In the genomic region with DNA sequence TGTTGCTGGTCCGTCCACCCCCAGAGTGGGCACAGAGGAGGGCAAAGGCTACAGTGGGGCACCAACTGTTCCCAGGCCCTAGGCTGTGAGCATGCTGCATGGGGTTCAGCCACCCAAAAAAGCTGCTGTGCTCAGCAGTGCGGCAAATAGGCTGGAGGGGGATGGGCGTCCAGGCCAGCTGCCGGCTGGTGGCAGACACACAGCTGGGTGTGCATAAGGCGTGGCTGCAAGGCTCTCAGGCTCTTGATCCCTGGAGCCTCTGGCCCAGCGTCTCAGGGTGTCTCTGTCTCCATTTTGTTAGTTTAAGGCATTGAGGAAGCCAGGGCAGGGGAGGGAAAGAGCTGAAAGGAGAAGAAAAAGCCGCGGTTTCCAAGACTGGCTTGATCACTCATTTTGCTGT, we compare ENCODE assay signal across 8 cellular contexts. TPM values are rescaled to one million over a fixed set of nuclear protein-coding genes. Genes with fewer than 3 reads are reported as not detected.
DNase-seq lines count a peak whose midpoint lies in the region; ATAC-seq and TF ChIP-seq lines count a peak whose summit lies in the region.

No MANE protein-coding gene starts in this region.

- no peak for DNase-seq in activated T-cell treated with anti-CD3 and anti-CD28 coated beads, Interleukin-2, amount 50 U/mL, for 4 hours
- DNase-seq in activated T-cell treated with anti-CD3 and anti-CD28 coated beads, Interleukin-2, amount 50 U/mL, for 24 hours, result no peak
- DNase-seq in psoas muscle (peak in 1 of 2 donors; percentile 74), SK-N-DZ (ENCODE audit: low spot score) (no peak), DMS153 treated with DMSO at 0.1 percent for 48 hours (lab: John Stamatoyannopoulos, UW; ENCODE audit: unreplicated experiment) (no peak)
- no peak for DNase-seq in stimulated activated CD4-positive, alpha-beta T cell treated with anti-CD3 and anti-CD28 coated beads, Interleukin-4, amount 100 ng/mL, for 24 hours

- H3K27ac Mint-ChIP-seq in activated T-cell treated with anti-CD3 and anti-CD28 coated beads, Interleukin-2, amount 50 U/mL, for 24 hours, result no peak overlapping the region
- no peak overlapping the region for H3K27ac Mint-ChIP-seq in activated naive CD8-positive, alpha-beta T cell

- TF ChIP-seq CTCF in psoas muscle (IDR thresholded peaks at IDR 0.05), result no peak

- peaks cover 14% of the 10 kb centered on the region for H3K36me3 ChIP-seq in HUES6 (ENCODE audit: control insufficient read depth, insufficient read depth, low read length)
- peaks cover 9 to 15% of the 10 kb centered on the region in 2 donors for H3K36me3 ChIP-seq in psoas muscle (ENCODE audit: insufficient read depth in 1 of 2, low read depth in 1 of 2)

- H3K4me3 ChIP-seq in HUES6 (ENCODE audit: low read depth, low read length) (peak overlapping the region; percentile 59; the same call in 1 of the 2 replicates), psoas muscle (peak overlapping the region; percentile 65)

- 41 to 58% (median 45%) methylated on average over 8 of the region's 8 CpGs for WGBS in psoas muscle, 3 donors

- H3K27me3 ChIP-seq in HUES6 (ENCODE audit: control insufficient read depth, insufficient read depth, low read length) (peaks cover 35% of the 10 kb centered on the region), psoas muscle (ENCODE audit: insufficient read depth in 3 of 3, low read length in 2 of 3) (no peaks in the 10 kb centered on the region)

- intact Hi-C loops in psoas muscle (cut with DNase I), result loop anchor here (1.0 to 5.0 kb wide), 2 partner anchors 33 to 35 kb away; no protein-coding TSS in a partner anchor

- H3K9me3 ChIP-seq in HUES6 (ENCODE audit: control insufficient read depth, insufficient read depth, low read depth, low read length) (no peaks in the 10 kb centered on the region), psoas muscle (no peaks in the 10 kb centered on the region)

- peaks cover 13% of the 10 kb centered on the region for H3K36me3 Mint-ChIP-seq in activated T-cell treated with anti-CD3 and anti-CD28 coated beads, Interleukin-2, amount 50 U/mL, for 4 hours (ENCODE audit: insufficient read depth)
- peaks cover 15% of the 10 kb centered on the region for H3K36me3 Mint-ChIP-seq in activated T-cell treated with anti-CD3 and anti-CD28 coated beads, Interleukin-2, amount 50 U/mL, for 24 hours (ENCODE audit: low read depth)
- peaks cover under 1% of the 10 kb centered on the region for H3K36me3 Mint-ChIP-seq in activated naive CD8-positive, alpha-beta T cell

- H3K9me3 Mint-ChIP-seq in activated T-cell treated with anti-CD3 and anti-CD28 coated beads, Interleukin-2, amount 50 U/mL, for 4 hours, result no peaks in the 10 kb centered on the region
- no peaks in the 10 kb centered on the region for H3K9me3 Mint-ChIP-seq in activated T-cell treated with anti-CD3 and anti-CD28 coated beads, Interleukin-2, amount 50 U/mL, for 24 hours
- no peaks in the 10 kb centered on the region for H3K9me3 Mint-ChIP-seq in activated naive CD8-positive, alpha-beta T cell (ENCODE audit: low read depth)

- H3K4me3 Mint-ChIP-seq in activated T-cell treated with anti-CD3 and anti-CD28 coated beads, Interleukin-2, amount 50 U/mL, for 4 hours, result peak overlapping the region; percentile 40
- no peak overlapping the region for H3K4me3 Mint-ChIP-seq in activated T-cell treated with anti-CD3 and anti-CD28 coated beads, Interleukin-2, amount 50 U/mL, for 24 hours
- H3K4me3 Mint-ChIP-seq in activated naive CD8-positive, alpha-beta T cell, result peak overlapping the region; percentile 56

- H3K27me3 Mint-ChIP-seq in activated T-cell treated with anti-CD3 and anti-CD28 coated beads, Interleukin-2, amount 50 U/mL, for 4 hours (ENCODE audit: low read depth), result peaks cover 3% of the 10 kb centered on the region
- H3K27me3 Mint-ChIP-seq in activated T-cell treated with anti-CD3 and anti-CD28 coated beads, Interleukin-2, amount 50 U/mL, for 24 hours, result peaks cover 5% of the 10 kb centered on the region
- H3K27me3 Mint-ChIP-seq in activated naive CD8-positive, alpha-beta T cell, result no peaks in the 10 kb centered on the region

- H3K4me1 Mint-ChIP-seq in activated T-cell treated with anti-CD3 and anti-CD28 coated beads, Interleukin-2, amount 50 U/mL, for 4 hours (ENCODE audit: low read depth), result peaks cover 38% of the 10 kb centered on the region
- peaks cover 41% of the 10 kb centered on the region for H3K4me1 Mint-ChIP-seq in activated T-cell treated with anti-CD3 and anti-CD28 coated beads, Interleukin-2, amount 50 U/mL, for 24 hours (ENCODE audit: low read depth)
- peaks cover 34% of the 10 kb centered on the region for H3K4me1 Mint-ChIP-seq in activated naive CD8-positive, alpha-beta T cell (ENCODE audit: low read depth)

- no peak for ATAC-seq in activated T-cell treated with anti-CD3 and anti-CD28 coated beads, Interleukin-2, amount 50 U/mL, for 4 hours
- peak; percentile 11 to 69 (median 47) for ATAC-seq in psoas muscle

- H3K27ac ChIP-seq in HUES6 (ENCODE audit: low read depth, low read length) (no peak overlapping the region), psoas muscle (peak overlapping the region; percentile 80)

- H3K9ac ChIP-seq in HUES6 (ENCODE audit: low read length), result no peak overlapping the region

- H3K4me1 ChIP-seq in HUES6 (ENCODE audit: control insufficient read depth, insufficient read depth, low read length) (peaks cover 35% of the 10 kb centered on the region), psoas muscle (peaks cover 21% of the 10 kb centered on the region)

RNA-seq across cellular contexts. Expression of a gene that starts 8.8 kb away (rescaled TPM):
- total RNA-seq in activated T-cell treated with anti-CD3 and anti-CD28 coated beads, Interleukin-2, amount 50 U/mL, for 4 hours, result 1,000 to 10,000 TPM; 2,810 to 3,060 (median 2,906) TPM
- total RNA-seq in psoas muscle, result 1,000 to 10,000 TPM; 1,146 to 1,520 (median 1,371) TPM
- polyA plus RNA-seq in psoas muscle, result 1,000 to 10,000 TPM; 2,244 to 3,039 (median 2,565) TPM
- 4,397 and 4,496 TPM in 2 replicates for polyA plus RNA-seq in SK-N-DZ (2014; cell fraction: cytosol; rRNA removed)
- polyA plus RNA-seq in SK-N-DZ (2014; cell fraction: nucleus; rRNA removed), result 2,609 and 3,563 TPM in 2 replicates

RNA-seq across cellular contexts. Expression of a gene that starts 11.4 kb away (rescaled TPM):
- total RNA-seq in activated T-cell treated with anti-CD3 and anti-CD28 coated beads, Interleukin-2, amount 50 U/mL, for 4 hours, result 1 to 10 TPM; 8.3 to 9.0 (median 8.8) TPM
- 100 to 1,000 TPM; 209 to 274 (median 226) TPM for total RNA-seq in psoas muscle
- polyA plus RNA-seq in psoas muscle, result 100 to 1,000 TPM in 2 of 3 donors, 10 to 100 TPM in 1; 88.2 to 196 (median 149) TPM
- polyA plus RNA-seq in SK-N-DZ (2014; cell fraction: cytosol; rRNA removed), result 5.6 and 6.7 TPM in 2 replicates
- 21.1 and 23.7 TPM in 2 replicates for polyA plus RNA-seq in SK-N-DZ (2014; cell fraction: nucleus; rRNA removed)

RNA-seq across cellular contexts. Expression of a gene that starts 16.9 kb away (rescaled TPM):
- not detected for total RNA-seq in activated T-cell treated with anti-CD3 and anti-CD28 coated beads, Interleukin-2, amount 50 U/mL, for 4 hours
- 1 to 10 TPM in 1 of 4 donors, under 1 TPM in 2, not detected in 1; 0.07 to 1.2 (median 0.38) TPM for total RNA-seq in psoas muscle
- under 1 TPM; 0.13 to 0.35 (median 0.29) TPM for polyA plus RNA-seq in psoas muscle
- polyA plus RNA-seq in SK-N-DZ (2014; cell fraction: cytosol; rRNA removed), result 0.38 and 0.89 TPM in 2 replicates
- 1.4 and 2.1 TPM in 2 replicates for polyA plus RNA-seq in SK-N-DZ (2014; cell fraction: nucleus; rRNA removed)

RNA-seq across cellular contexts. Expression of a gene that starts 42.9 kb away (rescaled TPM):
- not detected for total RNA-seq in activated T-cell treated with anti-CD3 and anti-CD28 coated beads, Interleukin-2, amount 50 U/mL, for 4 hours
- 1 to 10 TPM in 1 of 4 donors, under 1 TPM in 2, not detected in 1; 0.15 to 1.0 (median 0.15) TPM for total RNA-seq in psoas muscle
- polyA plus RNA-seq in psoas muscle, result not detected
- not detected in 2 replicates for polyA plus RNA-seq in SK-N-DZ (2014; cell fraction: cytosol; rRNA removed)
- not detected in 2 replicates for polyA plus RNA-seq in SK-N-DZ (2014; cell fraction: nucleus; rRNA removed)

RNA-seq across cellular contexts. Expression of a gene that starts 57.5 kb away (rescaled TPM):
- total RNA-seq in activated T-cell treated with anti-CD3 and anti-CD28 coated beads, Interleukin-2, amount 50 U/mL, for 4 hours, result under 1 TPM; 0.33 to 0.87 (median 0.68) TPM
- 1 to 10 TPM; 2.3 to 9.2 (median 2.7) TPM for total RNA-seq in psoas muscle
- 1 to 10 TPM; 2.7 to 3.9 (median 3.3) TPM for polyA plus RNA-seq in psoas muscle
- not detected in 2 replicates for polyA plus RNA-seq in SK-N-DZ (2014; cell fraction: cytosol; rRNA removed)
- polyA plus RNA-seq in SK-N-DZ (2014; cell fraction: nucleus; rRNA removed), result 0.85 TPM in 1 of 2 replicates, not detected in the other

Comparison
In these comparisons a context has a peak if more than half of its experiments do, and no peak if none do; other contexts are left out.
1. ATAC-seq: peak in psoas muscle (4 of 4); none in activated T-cell treated with anti-CD3 and anti-CD28 coated beads, Interleukin-2, amount 50 U/mL, for 4 hours (0 of 2).
2. RNA of a gene that starts 11.4 kb away (total RNA-seq): 209 to 274 TPM in psoas muscle; 8.3 to 9.0 TPM in activated T-cell treated with anti-CD3 and anti-CD28 coated beads, Interleukin-2, amount 50 U/mL, for 4 hours; every median in the first group is over 10 times any median in the second.